8 cellular contexts compared by ENCODE assay signal in the genomic region with DNA sequence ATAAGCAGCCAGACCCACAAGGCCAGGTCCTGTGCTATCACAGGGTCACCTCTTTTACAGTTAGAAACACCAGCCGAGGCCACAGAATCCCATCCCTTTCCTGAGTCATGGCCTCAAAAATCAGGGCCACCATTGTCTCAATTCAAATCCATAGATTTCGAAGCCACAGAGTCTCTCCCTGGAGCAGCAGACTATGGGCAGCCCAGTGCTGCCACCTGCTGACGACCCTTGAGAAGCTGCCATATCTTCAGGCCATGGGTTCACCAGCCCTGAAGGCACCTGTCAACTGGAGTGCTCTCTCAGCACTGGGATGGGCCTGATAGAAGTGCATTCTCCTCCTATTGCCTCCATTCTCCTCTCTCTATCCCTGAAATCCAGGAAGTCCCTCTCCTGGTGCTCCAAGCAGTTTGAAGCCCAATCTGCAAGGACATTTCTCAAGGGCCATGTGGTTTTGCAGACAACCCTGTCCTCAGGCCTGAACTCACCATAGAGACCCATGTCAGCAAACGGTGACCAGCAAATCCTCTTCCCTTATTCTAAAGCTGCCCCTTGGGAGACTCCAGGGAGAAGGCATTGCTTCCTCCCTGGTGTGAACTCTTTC. TPM values are rescaled to one million over a fixed set of nuclear protein-coding genes. Genes with fewer than 3 reads are reported as not detected.
DNase-seq lines count a peak whose midpoint lies in the region; ATAC-seq and TF ChIP-seq lines count a peak whose summit lies in the region.

No MANE protein-coding gene starts in this region.

- H3K4me3 Mint-ChIP-seq in naive thymus-derived CD8-positive, alpha-beta T cell: no peak overlapping the region
- H3K4me3 Mint-ChIP-seq in stimulated activated effector memory CD8-positive, alpha-beta T cell treated with anti-CD3 and anti-CD28 coated beads, Interleukin-12 subunit alpha, Interleukin-12 subunit beta, amount 100 ng/mL, for 72 hours: no peak overlapping the region

- H3K27ac Mint-ChIP-seq in naive thymus-derived CD8-positive, alpha-beta T cell: no peak overlapping the region
- H3K27ac Mint-ChIP-seq in stimulated activated effector memory CD8-positive, alpha-beta T cell treated with anti-CD3 and anti-CD28 coated beads, Interleukin-12 subunit alpha, Interleukin-12 subunit beta, amount 100 ng/mL, for 72 hours: no peak overlapping the region

- no peak overlapping the region for H3K27ac ChIP-seq in C4-2B

- peaks cover 18% of the 10 kb centered on the region for H3K9me3 ChIP-seq in NT2/D1 (ENCODE audit: insufficient read depth, low read length)

- POLR2A ChIA-PET in naive thymus-derived CD8-positive, alpha-beta T cell (lab: Charles Lee): no interaction called here

- peak; percentile 80 for TF ChIP-seq CTCF in C4-2B (conservative IDR thresholded peaks at IDR 0.05)

- peak; percentile 70 for DNase-seq in NT2/D1 (ENCODE audit: low read depth, low spot score)
- DNase-seq in activated CD8-positive, alpha-beta memory T cell treated with anti-CD3 and anti-CD28 coated beads, Interleukin-2, amount 50 U/mL, for 48 hours: peak; percentile 82
- DNase-seq in naive thymus-derived CD8-positive, alpha-beta T cell: peak; percentile 34 to 76 (median 56)
- peak; percentile 53 to 74 for DNase-seq in stimulated activated effector memory CD8-positive, alpha-beta T cell treated with anti-CD3 and anti-CD28 coated beads, Interleukin-12 subunit alpha, Interleukin-12 subunit beta, amount 100 ng/mL, for 72 hours (ENCODE audit: low spot score in 2 of 2)

- H3K36me3 ChIP-seq in NT2/D1 (ENCODE audit: insufficient read depth, insufficient read length, low read length): peaks cover 18% of the 10 kb centered on the region

- H3K27me3 Mint-ChIP-seq in naive thymus-derived CD8-positive, alpha-beta T cell: peaks cover 0 to 20% (median 11%) of the 10 kb centered on the region in 5 donors

- ATAC-seq in HG02798 (IDR thresholded peaks at IDR 0.05; ENCODE audit: poor library complexity, unreplicated experiment): peak; percentile 58
- peak; percentile 80 for ATAC-seq in esophagus mucosa
- ATAC-seq in naive thymus-derived CD8-positive, alpha-beta T cell: peak; percentile 42 to 65
- peak; percentile 72 for ATAC-seq in stimulated activated effector memory CD8-positive, alpha-beta T cell treated with anti-CD3 and anti-CD28 coated beads, Interleukin-12 subunit alpha, Interleukin-12 subunit beta, amount 100 ng/mL, for 72 hours
- ATAC-seq in HG02870 (IDR thresholded peaks at IDR 0.05; ENCODE audit: unreplicated experiment): no peak

- no peaks in the 10 kb centered on the region for H3K4me1 ChIP-seq in NT2/D1 (ENCODE audit: insufficient read depth, insufficient read length)

- no peak overlapping the region for H3K9ac ChIP-seq in NT2/D1 (ENCODE audit: insufficient read length, low read depth)

- no peaks in the 10 kb centered on the region for H3K4me1 Mint-ChIP-seq in naive thymus-derived CD8-positive, alpha-beta T cell
- H3K4me1 Mint-ChIP-seq in stimulated activated effector memory CD8-positive, alpha-beta T cell treated with anti-CD3 and anti-CD28 coated beads, Interleukin-12 subunit alpha, Interleukin-12 subunit beta, amount 100 ng/mL, for 72 hours: no peaks in the 10 kb centered on the region

- no peaks in the 10 kb centered on the region for H3K27me3 ChIP-seq in NT2/D1 (ENCODE audit: insufficient read depth, insufficient read length)

- no peak overlapping the region for H3K4me3 ChIP-seq in NT2/D1 (ENCODE audit: insufficient read length, low read depth)

- peaks cover 0 to 12% (median 2%) of the 10 kb centered on the region in 9 donors for H3K9me3 Mint-ChIP-seq in naive thymus-derived CD8-positive, alpha-beta T cell
- no peaks in the 10 kb centered on the region for H3K9me3 Mint-ChIP-seq in stimulated activated effector memory CD8-positive, alpha-beta T cell treated with anti-CD3 and anti-CD28 coated beads, Interleukin-12 subunit alpha, Interleukin-12 subunit beta, amount 100 ng/mL, for 72 hours

- H3K36me3 Mint-ChIP-seq in naive thymus-derived CD8-positive, alpha-beta T cell: peaks cover 2 to 4% (median 3%) of the 10 kb centered on the region in 3 donors
- no peaks in the 10 kb centered on the region for H3K36me3 Mint-ChIP-seq in stimulated activated effector memory CD8-positive, alpha-beta T cell treated with anti-CD3 and anti-CD28 coated beads, Interleukin-12 subunit alpha, Interleukin-12 subunit beta, amount 100 ng/mL, for 72 hours

RNA-seq across cellular contexts. Expression of a gene that starts 39.6 kb away (rescaled TPM):
- not detected for total RNA-seq in esophagus mucosa
- total RNA-seq in naive thymus-derived CD8-positive, alpha-beta T cell: not detected
- under 1 TPM in 1 of 3 donors, not detected in 2; 0.05 TPM for polyA plus RNA-seq in naive thymus-derived CD8-positive, alpha-beta T cell

RNA-seq across cellular contexts. Expression of a gene that starts 52.3 kb away (rescaled TPM):
- 10.1 TPM for total RNA-seq in esophagus mucosa
- 10 to 100 TPM; 22.8 to 25.9 TPM for total RNA-seq in naive thymus-derived CD8-positive, alpha-beta T cell
- polyA plus RNA-seq in naive thymus-derived CD8-positive, alpha-beta T cell: 10 to 100 TPM; 51.8 to 74.2 (median 51.9) TPM
